ENCODE assay signal across 9 cellular contexts in the genomic region with DNA sequence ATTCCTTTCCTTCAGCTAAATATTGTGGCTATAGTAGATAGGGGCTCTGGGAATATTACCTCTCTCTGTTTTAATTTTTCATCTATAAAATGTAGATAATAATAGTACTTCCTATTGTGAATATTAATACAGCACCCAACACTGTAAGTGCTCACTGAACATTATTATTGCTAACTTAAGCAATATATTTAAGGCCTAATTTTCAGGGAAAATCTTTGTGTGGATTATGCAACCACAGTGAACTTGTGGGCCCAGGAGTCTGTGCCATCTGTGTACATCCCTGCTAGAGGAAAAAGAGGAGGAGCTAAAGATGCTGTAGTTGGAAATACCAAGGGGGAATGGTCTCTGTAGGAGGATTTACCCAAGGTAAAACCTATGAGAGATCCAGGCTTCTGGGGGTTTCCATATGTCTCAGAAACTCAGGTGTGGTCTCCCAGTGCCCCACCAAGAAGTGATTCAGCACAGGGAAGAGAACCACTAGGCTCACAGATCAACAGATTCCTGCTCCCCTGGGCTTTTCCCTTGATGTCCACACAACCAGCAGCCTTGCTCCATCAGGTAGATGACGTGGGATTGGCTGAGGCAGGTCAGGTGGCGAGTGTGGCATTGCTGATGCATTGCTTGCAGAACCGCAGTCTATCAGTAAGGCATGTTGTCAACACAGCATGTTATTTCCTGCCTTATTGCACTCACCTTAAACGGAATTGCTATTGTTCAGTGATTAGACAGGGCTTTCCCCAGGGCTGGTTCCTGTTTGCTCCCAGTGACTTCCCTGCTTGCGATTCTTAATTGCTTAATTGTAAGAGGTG. TPM values are rescaled to one million over a fixed set of nuclear protein-coding genes. Genes with fewer than 3 reads are reported as not detected.
A peak's percentile ranks its signal among the peaks of the same experiment; 100 is the strongest.
DNase-seq lines count a peak whose midpoint lies in the region; ATAC-seq and TF ChIP-seq lines count a peak whose summit lies in the region.
"Had no signal": no experiment of that assay in that cellular context is flagged by ENCODE, and none has a peak within 500 bp of the region (broad histone marks: within the 10 kb centered on the region; RNA-seq: fewer than 3 reads in every experiment).

No MANE protein-coding gene starts in this region.

- intact Hi-C loops in transverse colon (cut with DNase I; ENCODE audit: low total_unique reads) = no loop called here

- CTCF ChIA-PET in SK-N-SH (lab: Yijun Ruan, JAX) = interaction anchor here (0.6 to 6.3 kb wide), 2 partner anchors 11 to 264 kb away, joined by 3 to 53 read pairs; no protein-coding TSS in a partner anchor

- H2AFZ ChIP-seq in SK-N-SH (ENCODE audit: low read depth) = peak overlapping the region; percentile 44; the same call in 1 of the 2 replicates

- 84% methylated on average over 5 of the region's 5 CpGs for WGBS in SK-N-SH (ENCODE audit: low lambda C conversion rate)
- WGBS in transverse colon (ENCODE audit: low coverage in 1 of 2), 2 donors = 29 to 56% methylated on average over 1 to 5 of the region's 5 CpGs

- H3K4me2 ChIP-seq in SK-N-SH = peak overlapping the region; percentile 77

- TF ChIP-seq RAD21 in SK-N-SH (IDR thresholded peaks at IDR 0.05; ENCODE audit: low read length) = no peak

- H3K36me3 ChIP-seq in SK-N-SH (replicated peaks in 1 of 2; ENCODE audit: control insufficient read depth in 1 of 2, insufficient read depth in 2 of 2, low read length in 1 of 2) (peaks cover 0 to 6% of the 10 kb centered on the region in 2 experiments), transverse colon (no peaks in the 10 kb centered on the region), SJCRH30 (peaks cover 6% of the 10 kb centered on the region; the same call in 1 of the 2 replicates)
- H3K36me3 ChIP-seq: ascending aorta had no signal

- peaks cover 23% of the 10 kb centered on the region for H4K20me1 ChIP-seq in SK-N-SH (ENCODE audit: insufficient read depth)

- H3K79me2 ChIP-seq in SK-N-SH (ENCODE audit: insufficient read depth) = peaks cover 31% of the 10 kb centered on the region

- H3K27me3 Mint-ChIP-seq in activated naive CD8-positive, alpha-beta T cell = no peaks in the 10 kb centered on the region
- H3K27me3 Mint-ChIP-seq in naive B cell = no peaks in the 10 kb centered on the region

- in situ Hi-C loops in transverse colon (cut with MboI; ENCODE audit: low pct_ligation_motif_present in 1 of 4, low pct_unique_long_range_greater_than_20kb in 1 of 4, low sequenced_read_pairs in 3 of 4) = loop anchor here in 2 of 4 donors (10.0 to 25.0 kb wide), 2 partner anchors 67 to 224 kb away; a partner anchor contains a TSS

- peak overlapping the region; percentile 95 for H3K27ac Mint-ChIP-seq in activated naive CD8-positive, alpha-beta T cell
- H3K27ac Mint-ChIP-seq in naive B cell = peak overlapping the region in 5 of 6 donors; percentile 86 to 98 (median 95)

- H3K9me3 Mint-ChIP-seq in activated naive CD8-positive, alpha-beta T cell (ENCODE audit: low read depth) = peaks cover 3% of the 10 kb centered on the region
- H3K9me3 Mint-ChIP-seq in naive B cell = peaks cover 2 to 6% (median 3%) of the 10 kb centered on the region in 7 donors

- H3K9me3 ChIP-seq in SK-N-SH = no peaks in the 10 kb centered on the region
- H3K9me3 ChIP-seq in transverse colon = no peaks in the 10 kb centered on the region
- no peaks in the 10 kb centered on the region for H3K9me3 ChIP-seq in SJCRH30 (replicated peaks)
- H3K9me3 ChIP-seq: ascending aorta had no signal

- no peak for DNase-seq in SK-N-SH
- DNase-seq in SKM-1 (lab: John Stamatoyannopoulos, UW; ENCODE audit: unreplicated experiment) = peak; percentile 48
- DNase-seq in naive B cell = no peak
- peak; percentile 67 for DNase-seq in transverse colon
- no peak for DNase-seq in SJCRH30
- DNase-seq in SK-N-DZ (ENCODE audit: low spot score) = no peak

- peak overlapping the region in 1 of 2 experiments; percentile 65; a peak in 3 of 4 replicates for H3K4me3 ChIP-seq in SK-N-SH (ENCODE audit: low read depth in 2 of 2, low read length in 1 of 2)
- no peak overlapping the region for H3K4me3 ChIP-seq in transverse colon
- H3K4me3 ChIP-seq in SJCRH30 = no peak overlapping the region

- H3K4me1 ChIP-seq in SK-N-SH (ENCODE audit: control insufficient read depth in 1 of 2, insufficient read depth in 2 of 2, low read depth in 1 of 2, low read length in 1 of 2) = peaks cover 14 to 19% of the 10 kb centered on the region in 2 experiments; a peak in 3 of 4 replicates
- H3K4me1 ChIP-seq in transverse colon = peaks cover 24 to 57% (median 46%) of the 10 kb centered on the region in 4 donors
- peaks cover 5% of the 10 kb centered on the region; the same call in 1 of the 2 replicates for H3K4me1 ChIP-seq in SJCRH30

- H3K36me3 Mint-ChIP-seq in activated naive CD8-positive, alpha-beta T cell = peaks cover 2% of the 10 kb centered on the region
- H3K36me3 Mint-ChIP-seq in naive B cell = peaks cover 4 to 8% of the 10 kb centered on the region in 2 donors

- POLR2A ChIA-PET in SK-N-SH (lab: Yijun Ruan, JAX) = interaction anchor here (0.6 kb wide), 1 partner anchor 12 kb away, joined by 3 read pairs; no protein-coding TSS in a partner anchor

- H3K4me1 Mint-ChIP-seq in activated naive CD8-positive, alpha-beta T cell (ENCODE audit: low read depth) = peaks cover 52% of the 10 kb centered on the region
- H3K4me1 Mint-ChIP-seq in naive B cell = peaks cover 30 to 44% (median 32%) of the 10 kb centered on the region in 3 donors

- ATAC-seq in SK-N-SH treated with all-trans-retinoic acid at 6 μM for 48 hours (no peak), naive B cell (ENCODE audit: low read depth in 2 of 2) (peak; percentile 24 to 27)

- TF ChIP-seq EP300 in SK-N-SH (IDR thresholded peaks at IDR 0.05; ENCODE audit: borderline replicate concordance in 1 of 2, low read depth in 1 of 2, low read length in 1 of 2) (no peak), transverse colon (IDR thresholded peaks at IDR 0.05; ENCODE audit: low read depth) (no peak)

- peak; percentile 44 for TF ChIP-seq POLR2A in transverse colon (IDR thresholded peaks at IDR 0.05)

- no peak for TF ChIP-seq CTCF in SK-N-SH (IDR thresholded peaks at IDR 0.05)
- TF ChIP-seq CTCF in transverse colon (IDR thresholded peaks at IDR 0.05) = no peak

- peak overlapping the region; percentile 98 to 99; a peak in 3 of 4 replicates for H3K27ac ChIP-seq in SK-N-SH (ENCODE audit: low read depth in 2 of 2, low read length in 1 of 2)
- H3K27ac ChIP-seq in transverse colon = peak overlapping the region; percentile 95 to 97 (median 96)
- no peak overlapping the region for H3K27ac ChIP-seq in SJCRH30

- H3K27me3 ChIP-seq in SK-N-SH (ENCODE audit: insufficient read depth) = no peaks in the 10 kb centered on the region
- no peaks in the 10 kb centered on the region for H3K27me3 ChIP-seq in transverse colon
- no peaks in the 10 kb centered on the region for H3K27me3 ChIP-seq in SJCRH30
- H3K27me3 ChIP-seq: ascending aorta had no signal

- peak overlapping the region; percentile 78 for H3K4me3 Mint-ChIP-seq in activated naive CD8-positive, alpha-beta T cell
- peak overlapping the region in 7 of 8 donors; percentile 16 to 87 (median 80) for H3K4me3 Mint-ChIP-seq in naive B cell

- H3F3A ChIP-seq in SK-N-SH (replicated peaks; ENCODE audit: insufficient read depth) = peaks cover 10% of the 10 kb centered on the region

- H3K9me2 ChIP-seq in SK-N-SH = no peaks in the 10 kb centered on the region

- peak overlapping the region; percentile 97; the same call in 1 of the 2 replicates for H3K9ac ChIP-seq in SK-N-SH

TF ChIP-seq in SK-N-SH, 30 proteins besides CTCF, POLR2A, EP300 and RAD21 (continues in another document):
- no peak for TF ChIP-seq NRF1 (IDR thresholded peaks at IDR 0.05; ENCODE audit: low read depth, low read length)
- no peak for TF ChIP-seq SIN3A (IDR thresholded peaks at IDR 0.05; ENCODE audit: borderline replicate concordance, low read depth, low read length)
- no peak for TF ChIP-seq CHD2 (IDR thresholded peaks at IDR 0.05; ENCODE audit: low read length, partially characterized antibody)
- TF ChIP-seq RXRA (IDR thresholded peaks at IDR 0.05; ENCODE audit: borderline replicate concordance, low read depth) = no peak
- TF ChIP-seq, protein P1, sequence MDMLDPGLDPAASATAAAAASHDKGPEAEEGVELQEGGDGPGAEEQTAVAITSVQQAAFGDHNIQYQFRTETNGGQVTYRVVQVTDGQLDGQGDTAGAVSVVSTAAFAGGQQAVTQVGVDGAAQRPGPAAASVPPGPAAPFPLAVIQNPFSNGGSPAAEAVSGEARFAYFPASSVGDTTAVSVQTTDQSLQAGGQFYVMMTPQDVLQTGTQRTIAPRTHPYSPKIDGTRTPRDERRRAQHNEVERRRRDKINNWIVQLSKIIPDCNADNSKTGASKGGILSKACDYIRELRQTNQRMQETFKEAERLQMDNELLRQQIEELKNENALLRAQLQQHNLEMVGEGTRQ (IDR thresholded peaks at IDR 0.05; ENCODE audit: borderline replicate concordance, low read depth, low read length) = no peak
- no peak for TF ChIP-seq MXI1 (IDR thresholded peaks at IDR 0.05; ENCODE audit: low read depth, low read length)

TF ChIP-seq in SK-N-SH treated with all-trans-retinoic acid at 6 μM for 48 hours, 23 proteins besides CTCF, POLR2A, EP300 and RAD21 (continues in another document):
- TF ChIP-seq TOX (CRISPR knock-in tag; IDR thresholded peaks at IDR 0.05; ENCODE audit: borderline replicate concordance) (no peak), ZC3H10 (CRISPR knock-in tag; IDR thresholded peaks at IDR 0.05) (no peak), CSDC2 (CRISPR knock-in tag; IDR thresholded peaks at IDR 0.05) (no peak), ZNF565 (CRISPR knock-in tag; conservative IDR thresholded peaks at IDR 0.05; ENCODE audit: low read depth) (no peak), ZNF8 (CRISPR knock-in tag; IDR thresholded peaks at IDR 0.05) (no peak), GLIS3 (CRISPR knock-in tag; IDR thresholded peaks at IDR 0.05) (no peak)
- TF ChIP-seq, protein P2, sequence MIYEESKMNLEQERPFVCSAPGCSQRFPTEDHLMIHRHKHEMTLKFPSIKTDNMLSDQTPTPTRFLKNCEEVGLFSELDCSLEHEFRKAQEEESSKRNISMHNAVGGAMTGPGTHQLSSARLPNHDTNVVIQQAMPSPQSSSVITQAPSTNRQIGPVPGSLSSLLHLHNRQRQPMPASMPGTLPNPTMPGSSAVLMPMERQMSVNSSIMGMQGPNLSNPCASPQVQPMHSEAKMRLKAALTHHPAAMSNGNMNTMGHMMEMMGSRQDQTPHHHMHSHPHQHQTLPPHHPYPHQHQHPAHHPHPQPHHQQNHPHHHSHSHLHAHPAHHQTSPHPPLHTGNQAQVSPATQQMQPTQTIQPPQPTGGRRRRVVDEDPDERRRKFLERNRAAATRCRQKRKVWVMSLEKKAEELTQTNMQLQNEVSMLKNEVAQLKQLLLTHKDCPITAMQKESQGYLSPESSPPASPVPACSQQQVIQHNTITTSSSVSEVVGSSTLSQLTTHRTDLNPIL (CRISPR knock-in tag; IDR thresholded peaks at IDR 0.05; ENCODE audit: low read depth) = no peak

RNA-seq across cellular contexts. Expression of a gene that starts 1.6 kb away (rescaled TPM):
- 8.8 and 10.2 TPM in 2 replicates for polyA plus RNA-seq in SK-N-SH (2012; rRNA removed)
- polyA plus RNA-seq in SK-N-SH (2012; cell fraction: cytosol; rRNA removed) = 6.1 and 8.1 TPM in 2 replicates
- polyA plus RNA-seq in SK-N-SH (2012; cell fraction: nucleus; rRNA removed) = 28.9 and 32.4 TPM in 2 replicates
- polyA plus RNA-seq in naive B cell (ENCODE audit: low read depth in 6 of 6) = 10 to 100 TPM in 5 of 6 donors, 1 to 10 TPM in 1; 7.6 to 40.2 (median 21.7) TPM
- total RNA-seq in transverse colon = 10 to 100 TPM; 15.3 to 77.4 (median 39.0) TPM
- 34.3 and 37.6 TPM in 2 replicates for total RNA-seq in SJCRH30 (2014; rRNA removed; shearing (Covaris generic))
- polyA plus RNA-seq in SK-N-DZ (2014; cell fraction: cytosol; rRNA removed) = 14.8 and 24.1 TPM in 2 replicates
- polyA plus RNA-seq in SK-N-DZ (2014; cell fraction: nucleus; rRNA removed) = 9.7 and 14.6 TPM in 2 replicates

Comparison
In these comparisons a context has a peak if more than half of its experiments do, and no peak if none do; other contexts are left out.
1. DNase-seq: peak in SKM-1 (single experiment) and transverse colon (single experiment); none in SK-N-SH (single experiment), naive B cell (single experiment), SJCRH30 (0 of 2) and SK-N-DZ (single experiment).